In the genomic region with DNA sequence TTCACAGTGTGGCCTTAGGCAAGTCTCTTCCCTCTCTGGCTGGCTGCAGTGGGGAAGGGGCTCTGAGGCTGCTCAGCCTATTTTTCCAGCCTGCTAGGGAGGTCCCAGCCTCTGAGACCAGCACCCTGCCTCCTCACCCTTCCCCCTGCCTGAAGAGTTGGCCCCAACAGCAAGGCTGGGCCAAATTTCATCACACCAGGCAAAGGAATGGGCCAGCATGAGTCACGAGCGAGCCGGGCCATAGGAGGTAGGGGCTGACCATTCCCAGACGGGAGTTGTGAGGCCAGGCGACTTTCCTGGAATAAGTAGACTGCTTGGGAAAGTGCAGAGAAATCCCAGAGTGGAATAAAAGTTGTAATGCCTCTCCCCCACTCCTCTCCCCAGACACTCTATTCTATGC, we compare ENCODE assay signal across 11 cellular contexts. TPM values are rescaled to one million over a fixed set of nuclear protein-coding genes. Genes with fewer than 3 reads are reported as not detected.
A peak's percentile ranks its signal among the peaks of the same experiment; 100 is the strongest.
DNase-seq lines count a peak whose midpoint lies in the region; ATAC-seq and TF ChIP-seq lines count a peak whose summit lies in the region.
"Had no signal": no experiment of that assay in that cellular context is flagged by ENCODE, and none has a peak within 500 bp of the region (broad histone marks: within the 10 kb centered on the region; RNA-seq: fewer than 3 reads in every experiment).

No MANE protein-coding gene starts in this region.

- no peaks in the 10 kb centered on the region for H4K20me1 ChIP-seq in DND-41 (ENCODE audit: insufficient read depth, low read length)

- H3K36me3 ChIP-seq in DND-41 (ENCODE audit: insufficient read depth, low read length): no peaks in the 10 kb centered on the region
- H3K36me3 ChIP-seq in adipocyte (ENCODE audit: control insufficient read depth, insufficient read depth, low read length, severe bottlenecking): no peaks in the 10 kb centered on the region
- no peaks in the 10 kb centered on the region for H3K36me3 ChIP-seq in heart left ventricle
- no peaks in the 10 kb centered on the region for H3K36me3 ChIP-seq in gastrocnemius medialis

- H3K9me3 ChIP-seq in DND-41 (ENCODE audit: insufficient read depth, low read length, severe bottlenecking): peaks cover 5% of the 10 kb centered on the region
- H3K9me3 ChIP-seq in adipocyte (ENCODE audit: control insufficient read depth, low read length): peaks cover 15% of the 10 kb centered on the region
- peaks cover 0 to 16% (median 0%) of the 10 kb centered on the region in 12 donors for H3K9me3 ChIP-seq in heart left ventricle
- H3K9me3 ChIP-seq in gastrocnemius medialis: no peaks in the 10 kb centered on the region

- H3K27ac ChIP-seq in DND-41 (ENCODE audit: low read length) (peak overlapping the region; percentile 68), heart left ventricle (peak overlapping the region in 9 of 12 donors; percentile 23 to 73 (median 60)), gastrocnemius medialis (peak overlapping the region; percentile 38 to 60 (median 52))

- in situ Hi-C loops in gastrocnemius medialis (cut with MboI; ENCODE audit: low sequenced_read_pairs in 4 of 4): no loop called here
- in situ Hi-C loops in GM13976 (cut with MboI; ENCODE audit: low sequenced_read_pairs, unreplicated experiment): no loop called here

- H3K9ac ChIP-seq in DND-41 (ENCODE audit: low read depth, low read length): no peak overlapping the region
- peak overlapping the region; percentile 85 for H3K9ac ChIP-seq in adipocyte (ENCODE audit: low read length)

- DNase-seq in DND-41: no peak
- peak; percentile 96 for DNase-seq in adipocyte (ENCODE audit: low read depth)
- DNase-seq in heart left ventricle: peak; percentile 63 to 87 (median 72)
- peak; percentile 58 to 81 for DNase-seq in gastrocnemius medialis
- DNase-seq in activated T-cell treated with anti-CD3 and anti-CD28 coated beads, Interleukin-2, amount 50 U/mL, for 1 hour: no peak
- DNase-seq in foreskin melanocyte: no peak
- no peak for DNase-seq in central memory CD4-positive, alpha-beta T cell
- no peak for DNase-seq in GM13976 (ENCODE audit: low spot score)
- DNase-seq: activated naive CD4-positive, alpha-beta T cell treated with anti-CD3 and anti-CD28 coated beads for 36 hours; Kasumi-1; NCI-H774 had no signal

- TF ChIP-seq CTCF in DND-41 (IDR thresholded peaks at IDR 0.05; ENCODE audit: borderline replicate concordance, extremely low read depth, low read length, poor library complexity, severe bottlenecking): no peak
- no peak for TF ChIP-seq CTCF in heart left ventricle (IDR thresholded peaks at IDR 0.05)
- no peak for TF ChIP-seq CTCF in gastrocnemius medialis (IDR thresholded peaks at IDR 0.05 in 4 of 5, conservative IDR thresholded peaks at IDR 0.05 in 1 of 5)
- TF ChIP-seq CTCF in GM13976 (IDR thresholded peaks at IDR 0.05; ENCODE audit: borderline replicate concordance, control extremely low read depth, extremely low read depth, insufficient read depth, missing control alignments): no peak

- no peak overlapping the region for H3K4me2 ChIP-seq in DND-41 (ENCODE audit: insufficient read depth, low read length)

- ATAC-seq in DND-41 (ENCODE audit: insufficient read depth, low read depth) (no peak), heart left ventricle (peak; percentile 23 to 78 (median 76)), gastrocnemius medialis (peak; percentile 70 to 79)

- TF ChIP-seq POLR2A in heart left ventricle (IDR thresholded peaks at IDR 0.05) (no peak), gastrocnemius medialis (IDR thresholded peaks at IDR 0.05) (peak in 1 of 2 donors; percentile 23)

- H3K4me3 ChIP-seq in DND-41 (ENCODE audit: low read depth in 1 of 2, low read length in 2 of 2) (no peak overlapping the region), adipocyte (ENCODE audit: low read length) (peak overlapping the region; percentile 54), heart left ventricle (no peak overlapping the region), gastrocnemius medialis (no peak overlapping the region)

- peaks cover 44% of the 10 kb centered on the region for H3K4me1 ChIP-seq in DND-41 (ENCODE audit: insufficient read depth, low read length)
- peaks cover 86% of the 10 kb centered on the region for H3K4me1 ChIP-seq in adipocyte (ENCODE audit: control insufficient read depth, insufficient read depth, low read length)
- peaks cover 0 to 53% (median 17%) of the 10 kb centered on the region in 12 donors for H3K4me1 ChIP-seq in heart left ventricle
- no peaks in the 10 kb centered on the region for H3K4me1 ChIP-seq in gastrocnemius medialis

- H3K79me2 ChIP-seq in DND-41 (ENCODE audit: insufficient read depth, low read length): no peaks in the 10 kb centered on the region

- intact Hi-C loops in heart left ventricle (cut with DNase I): no loop called here
- intact Hi-C loops in gastrocnemius medialis (cut with DNase I; ENCODE audit: low total_unique reads): no loop called here

- 62 to 73% (median 70%) methylated on average over 5 of the region's 5 CpGs for WGBS in heart left ventricle, 4 donors

- H3K27me3 ChIP-seq in DND-41 (ENCODE audit: insufficient read depth, low read length, poor library complexity) (no peaks in the 10 kb centered on the region), adipocyte (replicated peaks; ENCODE audit: control insufficient read depth, insufficient read depth, low read length) (no peaks in the 10 kb centered on the region), heart left ventricle (peaks cover 0 to 6% (median 0%) of the 10 kb centered on the region in 9 donors), gastrocnemius medialis (peaks cover 0 to 6% (median 4%) of the 10 kb centered on the region in 3 donors)

- H2AFZ ChIP-seq in DND-41 (ENCODE audit: low read depth, low read length): no peak overlapping the region

RNA-seq across cellular contexts. Expression of gene FBLN2, which starts 5.7 kb away (rescaled TPM):
- 100 to 1,000 TPM in 2 of 9 donors, 10 to 100 TPM in 7; 31.3 to 118 (median 47.8) TPM for total RNA-seq in heart left ventricle
- polyA plus RNA-seq in heart left ventricle: 10 to 100 TPM; 16.5 to 42.7 TPM
- 10 to 100 TPM; 28.9 to 45.7 (median 34.0) TPM for total RNA-seq in gastrocnemius medialis
- total RNA-seq: activated naive CD4-positive, alpha-beta T cell treated with anti-CD3 and anti-CD28 coated beads for 36 hours had no signal

Comparison
In these comparisons a context has a peak if more than half of its experiments do, and no peak if none do; other contexts are left out.
1. DNase-seq: peak in adipocyte (single experiment), heart left ventricle (5 of 5) and gastrocnemius medialis (2 of 2); none in DND-41 (single experiment), activated T-cell treated with anti-CD3 and anti-CD28 coated beads, Interleukin-2, amount 50 U/mL, for 1 hour (single experiment), foreskin melanocyte (single experiment), central memory CD4-positive, alpha-beta T cell (single experiment) and GM13976 (single experiment).
2. Peak in every context shown above with its lines, with median percentiles within 50 percentile points of each other: H3K27ac ChIP-seq.